ENCODE assay signal across 8 cellular contexts in the genomic region with DNA sequence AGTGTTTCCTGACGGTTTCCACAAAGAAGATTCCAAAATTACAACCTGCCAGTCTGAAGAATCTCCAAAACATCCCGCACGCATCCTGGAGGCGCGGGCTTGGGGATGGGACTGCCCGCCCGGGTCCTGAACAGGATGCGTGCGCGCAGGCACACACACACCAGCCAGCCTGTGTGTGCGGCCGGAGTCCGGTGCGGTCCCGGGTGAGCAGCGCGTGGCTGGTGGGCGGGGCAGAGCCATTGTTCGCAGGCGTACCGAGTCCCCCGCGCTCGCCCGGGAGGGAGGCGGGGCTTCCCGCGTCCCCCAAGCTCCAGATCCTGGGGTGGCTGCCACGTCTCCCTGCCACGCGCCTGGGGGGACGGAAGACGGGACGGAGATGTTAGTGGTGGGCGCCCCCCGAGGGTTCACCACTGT. TPM values are rescaled to one million over a fixed set of nuclear protein-coding genes. Genes with fewer than 3 reads are reported as not detected.
DNase-seq lines count a peak whose midpoint lies in the region; ATAC-seq and TF ChIP-seq lines count a peak whose summit lies in the region.

No MANE protein-coding gene starts in this region.

- peak overlapping the region in 3 of 10 donors; percentile 41 to 78 (median 43) for H3K27ac ChIP-seq in heart right ventricle

- peaks cover 0 to 40% (median 8%) of the 10 kb centered on the region in 7 donors for H3K27me3 ChIP-seq in heart right ventricle

- H3K9me3 ChIP-seq in heart right ventricle, result no peaks in the 10 kb centered on the region

- ATAC-seq in GM21423 (IDR thresholded peaks at IDR 0.05; ENCODE audit: unreplicated experiment) (peak; percentile 50), heart right ventricle (peak; percentile 46 to 78 (median 69))

- in situ Hi-C loops in SK-MEL-5 (cut with HindIII; ENCODE audit: low pct_unique_long_range_greater_than_20kb, low sequenced_read_pairs), result no loop called here

- intact Hi-C loops in heart right ventricle (cut with DNase I) (loop anchor here in 2 of 10 donors (2.0 to 10.0 kb wide), 2 partner anchors 26 to 168 kb away; a partner anchor contains a TSS), posterior vena cava (cut with DNase I) (no loop called here)

- TF ChIP-seq CTCF in heart right ventricle (IDR thresholded peaks at IDR 0.05), result no peak

- peak overlapping the region; percentile 19 to 74 (median 64) for H3K4me3 ChIP-seq in heart right ventricle

- H3K4me1 ChIP-seq in heart right ventricle, result peaks cover 0 to 30% (median 19%) of the 10 kb centered on the region in 9 donors

- DNase-seq in DMS114 treated with DMSO at 0.1 percent for 48 hours (lab: John Stamatoyannopoulos, UW; ENCODE audit: unreplicated experiment), result peak; percentile 40
- peak; percentile 74 for DNase-seq in HuH-7 (ENCODE audit: low spot score)
- DNase-seq in SK-MEL-5 (ENCODE audit: low read depth, low spot score), result peak; percentile 82
- peak; percentile 27 for DNase-seq in activated naive CD8-positive, alpha-beta T cell treated with anti-CD3 and anti-CD28 coated beads, Interleukin-2, amount 50 U/mL, for 16 hours (ENCODE audit: low read depth, low spot score)
- peak; percentile 32 to 70 for DNase-seq in heart right ventricle
- DNase-seq in posterior vena cava (ENCODE audit: low spot score), result peak; percentile 86
- peak; percentile 68 for DNase-seq in ureter (ENCODE audit: low spot score)

- no peaks in the 10 kb centered on the region for H3K36me3 ChIP-seq in heart right ventricle

- 0% methylated on average over 26 to 36 of the region's 36 CpGs for WGBS in heart right ventricle, 2 donors

RNA-seq across cellular contexts. Expression of a gene that starts 0.7 kb away (rescaled TPM):
- total RNA-seq in SK-MEL-5 (2014; rRNA removed; shearing (Covaris generic)), result 867 and 870 TPM in 2 replicates
- 512 and 677 TPM in 2 replicates for polyA plus RNA-seq in SK-MEL-5 (2015; cell fraction: cytosol; rRNA removed)
- 140 and 171 TPM in 2 replicates for polyA plus RNA-seq in SK-MEL-5 (2015; cell fraction: nucleus; rRNA removed)
- total RNA-seq in heart right ventricle (10 to 100 TPM in 6 of 10 donors, 1 to 10 TPM in 4; 1.8 to 24.7 (median 12.6) TPM), posterior vena cava (10 to 100 TPM in 1 of 2 donors, 1 to 10 TPM in 1; 7.7 to 14.9 TPM), ureter (45.8 TPM)
- 10 to 100 TPM; 44.6 to 62.7 TPM for polyA plus RNA-seq in heart right ventricle

RNA-seq across cellular contexts. Expression of a gene that starts 16.3 kb away (rescaled TPM):
- not detected in 2 replicates for total RNA-seq in SK-MEL-5 (2014; rRNA removed; shearing (Covaris generic))
- polyA plus RNA-seq in SK-MEL-5 (2015; cell fraction: cytosol; rRNA removed), result not detected in 2 replicates
- 0.12 TPM in 1 of 2 replicates, not detected in the other for polyA plus RNA-seq in SK-MEL-5 (2015; cell fraction: nucleus; rRNA removed)
- not detected for total RNA-seq in heart right ventricle
- not detected for polyA plus RNA-seq in heart right ventricle
- not detected for total RNA-seq in posterior vena cava
- total RNA-seq in ureter, result 0.16 TPM

RNA-seq across cellular contexts. Expression of a gene that starts 59.9 kb away (rescaled TPM):
- 48.6 and 55.5 TPM in 2 replicates for total RNA-seq in SK-MEL-5 (2014; rRNA removed; shearing (Covaris generic))
- 24.8 and 36.2 TPM in 2 replicates for polyA plus RNA-seq in SK-MEL-5 (2015; cell fraction: cytosol; rRNA removed)
- polyA plus RNA-seq in SK-MEL-5 (2015; cell fraction: nucleus; rRNA removed), result 23.1 and 30.1 TPM in 2 replicates
- total RNA-seq in heart right ventricle (10 to 100 TPM; 13.6 to 23.5 (median 19.8) TPM), posterior vena cava (10 to 100 TPM; 23.6 to 24.6 TPM), ureter (34.4 TPM)
- polyA plus RNA-seq in heart right ventricle, result 10 to 100 TPM; 19.3 to 32.2 TPM

Comparison
In these comparisons a context has a peak if more than half of its experiments do, and no peak if none do; other contexts are left out.
1. DNase-seq: peak in every context shown above with its lines; median percentile 86 in posterior vena cava; 82 in SK-MEL-5; 74 in HuH-7; 68 in ureter; 51 in heart right ventricle; 40 in DMS114 treated with DMSO at 0.1 percent for 48 hours; 27 in activated naive CD8-positive, alpha-beta T cell treated with anti-CD3 and anti-CD28 coated beads, Interleukin-2, amount 50 U/mL, for 16 hours.
2. RNA of a gene that starts 0.7 kb away (total RNA-seq): 867 to 870 TPM in SK-MEL-5; 45.8 TPM in ureter (single experiment), 7.7 to 14.9 TPM in posterior vena cava and 1.8 to 24.7 TPM in heart right ventricle; every median in the first group is over 10 times any median in the second.